ENCODE assay signal across 22 cellular contexts in genomic region chr3:111215481-111215880, GRCh38.
A peak's percentile ranks its signal among the peaks of the same experiment; 100 is the strongest.
DNase-seq lines count a peak whose midpoint lies in the region; ATAC-seq and TF ChIP-seq lines count a peak whose summit lies in the region.
"Had no signal": no experiment of that assay in that cellular context is flagged by ENCODE, and none has a peak within 500 bp of the region (broad histone marks: within the 10 kb centered on the region; RNA-seq: fewer than 3 reads in every experiment).

No MANE protein-coding gene starts in this region.

- intact Hi-C loops in aorta (cut with DNase I), result no loop called here

- H3K27me3 ChIP-seq in aorta (ENCODE audit: control insufficient read depth in 1 of 2, insufficient read depth in 2 of 2, low read length in 1 of 2), result no peaks in the 10 kb centered on the region
- H3K27me3 ChIP-seq: BE2C, MG63 had no signal

- H3K4me3 ChIP-seq in fibroblast of pulmonary artery (replicated peaks; ENCODE audit: low read depth, low read length) (no peak overlapping the region), aorta (ENCODE audit: low read length in 2 of 2) (no peak overlapping the region)
- H3K4me3 ChIP-seq: GM23338, MG63, SK-N-MC had no signal

- H3K9me3 ChIP-seq in aorta (ENCODE audit: control insufficient read depth, low read length), result no peaks in the 10 kb centered on the region
- H3K9me3 ChIP-seq: BE2C, MG63 had no signal

- H3K4me1 ChIP-seq in aorta (ENCODE audit: control insufficient read depth in 1 of 2, insufficient read depth in 2 of 2, low read length in 2 of 2), result peaks cover 0 to 3% of the 10 kb centered on the region in 2 donors
- H3K4me1 ChIP-seq: BE2C had no signal

- TF ChIP-seq CTCF in fibroblast of pulmonary artery (IDR thresholded peaks at IDR 0.05; ENCODE audit: low read length, missing control alignments), result no peak

- WGBS in aorta, 2 donors, result 14 to 20% methylated on average over 1 of the region's 1 CpG

- no peak overlapping the region for H3K27ac ChIP-seq in aorta (ENCODE audit: low read depth in 1 of 2, low read length in 2 of 2)
- H3K27ac ChIP-seq: SK-N-MC had no signal

- H3K36me3 ChIP-seq in aorta (ENCODE audit: control insufficient read depth in 1 of 2, insufficient read depth in 2 of 2, low read length in 1 of 2), result no peaks in the 10 kb centered on the region
- H3K36me3 ChIP-seq: BE2C, MG63 had no signal

- no peak for ATAC-seq in aorta (ENCODE audit: low FRiP score)
- ATAC-seq: GM23338 had no signal

- DNase-seq in ELR (ENCODE audit: low read depth) (peak; percentile 4), amniotic epithelial cell (ENCODE audit: low read depth) (peak; percentile 76), fibroblast of pulmonary artery (ENCODE audit: low read depth) (peak; percentile 30), aorta (no peak), putamen (ENCODE audit: low spot score) (no peak), NCI-H2029 treated with DMSO at 0.1 percent for 48 hours (lab: John Stamatoyannopoulos, UW) (no peak)
- no peak for DNase-seq in activated CD4-positive, alpha-beta T cell treated with anti-CD3 and anti-CD28 coated beads, Interleukin-2, amount 50 U/mL, for 48 hours
- DNase-seq: BE2C; CD8-positive, alpha-beta memory T cell; DMS 273 treated with DMSO at 0.1 percent for 48 hours; DMS79; H9; KBM-7; MG63; NCI-H2081; NCI-H2227 treated with DMSO at 0.1 percent for 48 hours; NCI-H510A; NCI-H69; Right ventricle myocardium superior; RPMI8226 had no signal

Comparison
In these comparisons a context has a peak if more than half of its experiments do, and no peak if none do; other contexts are left out.
1. DNase-seq: peak in ELR (single experiment), amniotic epithelial cell (single experiment) and fibroblast of pulmonary artery (single experiment); none in activated CD4-positive, alpha-beta T cell treated with anti-CD3 and anti-CD28 coated beads, Interleukin-2, amount 50 U/mL, for 48 hours (0 of 2), aorta (0 of 2), putamen (single experiment) and NCI-H2029 treated with DMSO at 0.1 percent for 48 hours (single experiment).